28 cellular contexts compared by ENCODE assay signal in the genomic region with DNA sequence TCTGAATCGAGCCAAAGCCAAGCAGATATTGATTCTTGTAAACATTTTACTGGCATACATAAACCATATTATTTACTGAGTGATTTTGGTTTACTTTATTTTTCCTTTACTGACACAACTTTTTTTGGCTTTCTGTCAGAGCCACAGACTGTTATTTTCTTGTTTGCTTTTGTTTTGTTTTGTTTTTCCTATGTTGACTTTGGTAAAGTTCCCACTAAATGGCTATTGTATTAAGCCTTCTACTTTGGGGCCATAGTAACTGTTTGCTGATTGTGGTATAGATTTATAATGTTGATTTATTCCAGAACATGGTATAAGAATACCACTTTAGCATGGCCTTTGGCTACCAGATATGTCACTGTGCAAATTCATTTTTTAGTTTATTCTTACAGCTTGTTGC.
"Had no signal": no experiment of that assay in that cellular context is flagged by ENCODE, and none has a peak within 500 bp of the region (broad histone marks: within the 10 kb centered on the region; RNA-seq: fewer than 3 reads in every experiment).

No MANE protein-coding gene starts in this region.

- H3K4me3 ChIP-seq: MG63, PC-9 had no signal

- DNase-seq: activated CD4-positive, alpha-beta T cell treated with anti-CD3 and anti-CD28 coated beads, Interleukin-2, amount 10 ng/mL, durations not matched to agents 24 days and 14 days; activated CD4-positive, alpha-beta T cell treated with anti-CD3 and anti-CD28 coated beads, Interleukin-2, amount 50 U/mL, for 4 hours; activated CD8-positive, alpha-beta T cell treated with anti-CD3 and anti-CD28 coated beads for 36 hours; activated effector memory CD4-positive, alpha-beta T cell treated with anti-CD3 and anti-CD28 coated beads, Interleukin-2, amount 50 U/mL, for 16 hours; activated naive CD4-positive, alpha-beta T cell; activated naive CD4-positive, alpha-beta T cell treated with anti-CD3 and anti-CD28 coated beads, Interleukin-2, amount 50 U/mL, for 16 hours; activated naive CD8-positive, alpha-beta T cell treated with anti-CD3 and anti-CD28 coated beads for 36 hours; activated T-cell treated with anti-CD3 and anti-CD28 coated beads, Interleukin-2, amount 50 U/mL, for 1 hour; activated T-cell treated with anti-CD3 and anti-CD28 coated beads, Interleukin-2, amount 50 U/mL, for 72 hours; amniotic stem cell; aorta; brain microvascular endothelial cell; central memory CD4-positive, alpha-beta T cell; Karpas-422; KBM-7; MG63; NCI-H1048; NCI-H1417 treated with DMSO at 0.1 percent for 48 hours; NCI-H187 treated with DMSO at 0.1 percent for 48 hours; NCI-H446; NCI-H510A treated with DMSO at 0.1 percent for 48 hours; NCI-H526 treated with DMSO at 0.1 percent for 48 hours; PC-9; SIG-M5; T-cell; T-helper 17 cell; T-helper 9 cell had no signal

- H3K4me2 ChIP-seq: PC-9 had no signal

- H3K9me3 ChIP-seq: MG63 had no signal

- H3K27ac ChIP-seq: brain microvascular endothelial cell, PC-9, RWPE1 had no signal

- H2AFZ ChIP-seq: PC-9 had no signal

- H3K27me3 ChIP-seq: brain microvascular endothelial cell, MG63 had no signal

- H3K36me3 ChIP-seq: brain microvascular endothelial cell, MG63 had no signal
